ENCODE assay signal across 8 cellular contexts in the genomic region with DNA sequence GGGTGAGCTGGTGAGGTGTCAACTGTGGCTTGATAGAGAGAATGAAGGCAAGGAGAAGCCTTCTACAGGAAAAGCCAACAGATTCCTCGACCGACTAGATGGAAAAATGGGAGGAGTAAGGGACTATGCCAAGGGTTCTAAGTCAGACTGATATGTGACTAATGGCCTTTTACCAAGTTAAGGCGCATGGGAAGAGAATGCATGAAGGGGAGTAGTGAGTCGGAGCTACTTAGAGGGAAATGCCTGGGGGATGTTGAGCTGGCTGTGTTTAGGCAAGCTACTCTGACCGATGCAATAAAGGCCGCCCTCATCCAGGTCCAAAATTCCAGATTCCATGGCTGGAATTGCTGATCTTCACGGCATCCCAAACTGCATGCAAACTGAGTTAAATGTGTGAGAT. TPM values are rescaled to one million over a fixed set of nuclear protein-coding genes. Genes with fewer than 3 reads are reported as not detected.
DNase-seq lines count a peak whose midpoint lies in the region; ATAC-seq and TF ChIP-seq lines count a peak whose summit lies in the region.

No MANE protein-coding gene starts in this region.

- peaks cover 0 to 9% (median 0%) of the 10 kb centered on the region in 6 donors for H3K36me3 ChIP-seq in spleen

- intact Hi-C loops in spleen (cut with DNase I; ENCODE audit: low total_unique reads), result no loop called here

- no peaks in the 10 kb centered on the region for H3K27me3 ChIP-seq in spleen (replicated peaks in 1 of 7)

- H3K4me1 Mint-ChIP-seq in T-cell, result peaks cover 77 to 82% (median 80%) of the 10 kb centered on the region in 3 donors

- DNase-seq in ELR (ENCODE audit: low read depth), result peak; percentile 99
- DNase-seq in T-cell, result no peak
- DNase-seq in foreskin fibroblast, result peak; percentile 45 to 84
- no peak for DNase-seq in spleen
- DNase-seq in DMS 273 treated with DMSO at 0.1 percent for 48 hours (lab: John Stamatoyannopoulos, UW), result no peak

- peaks cover 24 to 100% (median 81%) of the 10 kb centered on the region in 6 donors for H3K4me1 ChIP-seq in spleen

- H3K9me3 ChIP-seq in spleen, result no peaks in the 10 kb centered on the region

- peak overlapping the region; percentile 14 to 69 (median 22) for H3K4me3 Mint-ChIP-seq in T-cell

- CTCF ChIA-PET in T-cell (lab: Charles Lee), result interaction anchor here in 1 of 2 donors (0.7 to 1.0 kb wide), 5 partner anchors 19 to 102 kb away, joined by 3 to 4 read pairs (median 3); no protein-coding TSS in a partner anchor

- peak overlapping the region; percentile 91 to 92 for H3K27ac Mint-ChIP-seq in T-cell

- H3K27ac ChIP-seq in spleen, result peak overlapping the region in 6 of 8 donors; percentile 23 to 91 (median 72)

- 72 to 89% (median 78%) methylated on average over 7 of the region's 7 CpGs for WGBS in spleen, 5 donors

- peaks cover 11% of the 10 kb centered on the region for H3K36me3 Mint-ChIP-seq in T-cell

- ATAC-seq in T-cell (replicated peaks in 1 of 4) (no peak), HG02763 (IDR thresholded peaks at IDR 0.05; ENCODE audit: unreplicated experiment) (no peak), HG03354 (IDR thresholded peaks at IDR 0.05; ENCODE audit: poor library complexity, severe bottlenecking, unreplicated experiment) (no peak), HG02798 (IDR thresholded peaks at IDR 0.05; ENCODE audit: poor library complexity, unreplicated experiment) (no peak)

- H3K27me3 Mint-ChIP-seq in T-cell, result no peaks in the 10 kb centered on the region

- H3K4me3 ChIP-seq in foreskin fibroblast (ENCODE audit: low read depth in 1 of 2, low read length in 2 of 2) (no peak overlapping the region), spleen (no peak overlapping the region)

- no peak for TF ChIP-seq POLR2A in spleen (IDR thresholded peaks at IDR 0.05)

- POLR2A ChIA-PET in T-cell (lab: Charles Lee), result interaction anchor here in 1 of 2 donors (0.7 kb wide), 1 partner anchor 38 kb away, joined by 6 read pairs; no protein-coding TSS in a partner anchor

- TF ChIP-seq CTCF in foreskin fibroblast (IDR thresholded peaks at IDR 0.05; ENCODE audit: low read depth, low read length), result no peak
- no peak for TF ChIP-seq CTCF in spleen (IDR thresholded peaks at IDR 0.05 in 8 of 11, conservative IDR thresholded peaks at IDR 0.05 in 3 of 11)

- H3K9me3 Mint-ChIP-seq in T-cell, result no peaks in the 10 kb centered on the region

RNA-seq across cellular contexts. Expression of a gene that starts 48.2 kb away (rescaled TPM):
- 100 to 1,000 TPM in 1 of 5 donors, 10 to 100 TPM in 4; 86.5 to 102 (median 88.4) TPM for total RNA-seq in T-cell
- total RNA-seq in spleen, result 100 to 1,000 TPM in 1 of 7 donors, 10 to 100 TPM in 6; 67.8 to 136 (median 84.6) TPM
- 10 to 100 TPM; 19.7 to 24.9 (median 21.8) TPM for polyA plus RNA-seq in spleen

Comparison
In these comparisons a context has a peak if more than half of its experiments do, and no peak if none do; other contexts are left out.
1. DNase-seq: peak in ELR (single experiment) and foreskin fibroblast (2 of 2); none in T-cell (0 of 34), spleen (single experiment) and DMS 273 treated with DMSO at 0.1 percent for 48 hours (single experiment).